In the genomic region with DNA sequence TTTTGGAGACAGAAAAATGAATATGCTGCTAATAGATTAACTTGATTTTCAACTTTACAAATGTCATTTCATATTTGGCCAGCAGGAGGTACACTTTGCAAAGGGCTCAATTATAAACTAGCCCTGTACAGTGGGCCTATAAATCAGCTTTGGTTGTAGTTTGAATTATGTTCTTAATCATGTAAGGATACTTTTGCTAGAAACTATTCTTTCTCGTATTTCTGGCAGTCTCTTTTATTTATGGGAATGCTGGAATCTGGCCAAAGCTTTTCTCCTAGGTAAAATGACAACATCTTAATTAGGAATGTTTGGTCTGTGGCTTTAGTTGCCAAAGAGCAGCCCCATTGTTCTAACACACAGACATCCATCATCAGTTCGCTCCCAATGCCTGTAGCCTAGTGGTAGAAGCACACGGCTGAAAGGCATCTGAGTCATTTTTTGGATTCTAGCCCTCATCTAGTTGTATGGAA, we compare ENCODE assay signal across 8 cellular contexts.
DNase-seq lines count a peak whose midpoint lies in the region; ATAC-seq, FAIRE-seq and TF ChIP-seq lines count a peak whose summit lies in the region.

No MANE protein-coding gene starts in this region.

- H3K9ac ChIP-seq in astrocyte (ENCODE audit: low read length): no peak overlapping the region

- H3K36me3 ChIP-seq in DOHH2 (ENCODE audit: control insufficient read depth, low read length) (no peaks in the 10 kb centered on the region), astrocyte (ENCODE audit: insufficient read depth, low read length) (no peaks in the 10 kb centered on the region)

- intact Hi-C loops in activated T-helper 2 cell treated with anti-CD3 and anti-CD28 coated beads, Interferon-gamma antibody, Interleukin-2, Interleukin-4, amounts not matched to agents 10 μg/mL and 5 μg/mL and 100 μg/mL, durations not matched to agents 14 hours and 24 hours and 36 hours (cut with micrococcal nuclease): no loop called here

- H3K4me1 ChIP-seq in DOHH2 (ENCODE audit: control insufficient read depth, low read length) (no peaks in the 10 kb centered on the region), astrocyte (ENCODE audit: insufficient read depth, low read length) (peaks cover 5% of the 10 kb centered on the region)

- H3K27ac ChIP-seq in DOHH2 (ENCODE audit: low read depth, low read length) (no peak overlapping the region), astrocyte (ENCODE audit: low read depth, low read length) (no peak overlapping the region)

- H3K27ac Mint-ChIP-seq in astrocyte (ENCODE audit: unreplicated experiment): no peak overlapping the region
- H3K27ac Mint-ChIP-seq in activated T-helper 2 cell treated with anti-CD3 and anti-CD28 coated beads, Interferon-gamma antibody, Interleukin-2, Interleukin-4, amounts not matched to agents 10 μg/mL and 5 μg/mL and 100 μg/mL, durations not matched to agents 14 hours and 24 hours and 36 hours: no peak overlapping the region

- H3K9me3 ChIP-seq in DOHH2 (ENCODE audit: control insufficient read depth, insufficient read depth, low read length) (no peaks in the 10 kb centered on the region), astrocyte (ENCODE audit: insufficient read depth, low read depth, low read length) (no peaks in the 10 kb centered on the region)

- H3F3A ChIP-seq in DOHH2 (ENCODE audit: control insufficient read depth, insufficient read depth): no peaks in the 10 kb centered on the region

- H3K4me3 Mint-ChIP-seq in astrocyte (ENCODE audit: unreplicated experiment): no peak overlapping the region
- no peak overlapping the region for H3K4me3 Mint-ChIP-seq in activated T-helper 2 cell treated with anti-CD3 and anti-CD28 coated beads, Interferon-gamma antibody, Interleukin-2, Interleukin-4, amounts not matched to agents 10 μg/mL and 5 μg/mL and 100 μg/mL, durations not matched to agents 14 hours and 24 hours and 36 hours (ENCODE audit: low read depth)

- H3K79me2 ChIP-seq in DOHH2 (ENCODE audit: control insufficient read depth, low read length) (no peaks in the 10 kb centered on the region), astrocyte (ENCODE audit: insufficient read depth, low read length) (no peaks in the 10 kb centered on the region)

- no peaks in the 10 kb centered on the region for H3K9me2 ChIP-seq in DOHH2 (replicated peaks; ENCODE audit: control insufficient read depth, low read length)

- TF ChIP-seq CTCF in DOHH2 (IDR thresholded peaks at IDR 0.05; ENCODE audit: low read depth, low read length, poor library complexity, severe bottlenecking) (peak; percentile 56), astrocyte (IDR thresholded peaks at IDR 0.05; ENCODE audit: insufficient read depth, low read depth, low read length) (peak; percentile 35)

- ATAC-seq in GM18858 (IDR thresholded peaks at IDR 0.05; ENCODE audit: unreplicated experiment) (no peak), HG03460 (IDR thresholded peaks at IDR 0.05; ENCODE audit: unreplicated experiment) (no peak)

- H3K4me3 ChIP-seq in DOHH2 (ENCODE audit: low read length) (no peak overlapping the region), astrocyte (ENCODE audit: insufficient read depth, low read depth, low read length) (no peak overlapping the region)

- H3K9me3 Mint-ChIP-seq in astrocyte (ENCODE audit: unreplicated experiment): no peaks in the 10 kb centered on the region
- peaks cover 23% of the 10 kb centered on the region for H3K9me3 Mint-ChIP-seq in activated T-helper 2 cell treated with anti-CD3 and anti-CD28 coated beads, Interferon-gamma antibody, Interleukin-2, Interleukin-4, amounts not matched to agents 10 μg/mL and 5 μg/mL and 100 μg/mL, durations not matched to agents 14 hours and 24 hours and 36 hours

- no peaks in the 10 kb centered on the region for H3K27me3 Mint-ChIP-seq in astrocyte (ENCODE audit: low read depth, unreplicated experiment)
- H3K27me3 Mint-ChIP-seq in activated T-helper 2 cell treated with anti-CD3 and anti-CD28 coated beads, Interferon-gamma antibody, Interleukin-2, Interleukin-4, amounts not matched to agents 10 μg/mL and 5 μg/mL and 100 μg/mL, durations not matched to agents 14 hours and 24 hours and 36 hours (ENCODE audit: low read depth): no peaks in the 10 kb centered on the region

- H3K36me3 Mint-ChIP-seq in astrocyte (ENCODE audit: low read depth, unreplicated experiment): no peaks in the 10 kb centered on the region
- no peaks in the 10 kb centered on the region for H3K36me3 Mint-ChIP-seq in activated T-helper 2 cell treated with anti-CD3 and anti-CD28 coated beads, Interferon-gamma antibody, Interleukin-2, Interleukin-4, amounts not matched to agents 10 μg/mL and 5 μg/mL and 100 μg/mL, durations not matched to agents 14 hours and 24 hours and 36 hours (ENCODE audit: low read depth)

- H2AFZ ChIP-seq in astrocyte (ENCODE audit: low read depth, low read length): no peak overlapping the region

- H3K27me3 ChIP-seq in DOHH2 (ENCODE audit: control insufficient read depth, low read length) (no peaks in the 10 kb centered on the region), astrocyte (ENCODE audit: insufficient read depth, low read length) (no peaks in the 10 kb centered on the region)

- DNase-seq in NCI-H1105 treated with DMSO at 0.1 percent for 48 hours (lab: John Stamatoyannopoulos, UW) (peak; percentile 96), astrocyte (ENCODE audit: low read depth) (peak; percentile 44), myocyte (ENCODE audit: low read depth) (peak; percentile 2), NCI-H187 (lab: John Stamatoyannopoulos, UW) (no peak)
- DNase-seq in activated T-helper 2 cell treated with anti-CD3 and anti-CD28 coated beads, Interferon-gamma antibody, Interleukin-2, Interleukin-4, amounts not matched to agents 10 μg/mL and 5 μg/mL and 100 μg/mL, durations not matched to agents 14 hours and 24 hours and 36 hours (ENCODE audit: low spot score): no peak

- H3K4me2 ChIP-seq in DOHH2 (ENCODE audit: low read length) (no peak overlapping the region), astrocyte (ENCODE audit: low read length) (no peak overlapping the region)

- H3K4me1 Mint-ChIP-seq in astrocyte (ENCODE audit: low read depth, unreplicated experiment): peaks cover 1% of the 10 kb centered on the region
- H3K4me1 Mint-ChIP-seq in activated T-helper 2 cell treated with anti-CD3 and anti-CD28 coated beads, Interferon-gamma antibody, Interleukin-2, Interleukin-4, amounts not matched to agents 10 μg/mL and 5 μg/mL and 100 μg/mL, durations not matched to agents 14 hours and 24 hours and 36 hours (ENCODE audit: low read depth): no peaks in the 10 kb centered on the region

- no peaks in the 10 kb centered on the region for H4K20me1 ChIP-seq in DOHH2 (ENCODE audit: control insufficient read depth, insufficient read depth, low read depth, low read length)
- H4K20me1 ChIP-seq in astrocyte (ENCODE audit: insufficient read depth, low read length): no peaks in the 10 kb centered on the region

- FAIRE-seq in astrocyte (lab: Jason Lieb, UNC): no peak

Comparison
In these comparisons a context has a peak if more than half of its experiments do, and no peak if none do; other contexts are left out.
1. DNase-seq: peak in NCI-H1105 treated with DMSO at 0.1 percent for 48 hours (single experiment), astrocyte (single experiment) and myocyte (single experiment); none in activated T-helper 2 cell treated with anti-CD3 and anti-CD28 coated beads, Interferon-gamma antibody, Interleukin-2, Interleukin-4, amounts not matched to agents 10 μg/mL and 5 μg/mL and 100 μg/mL, durations not matched to agents 14 hours and 24 hours and 36 hours (single experiment) and NCI-H187 (0 of 2).